9 cellular contexts compared by ENCODE assay signal in genomic region chr5:141757402-141757801, GRCh38.
A peak's percentile ranks its signal among the peaks of the same experiment; 100 is the strongest.
DNase-seq lines count a peak whose midpoint lies in the region; ATAC-seq and TF ChIP-seq lines count a peak whose summit lies in the region.
"Had no signal": no experiment of that assay in that cellular context is flagged by ENCODE, and none has a peak within 500 bp of the region (broad histone marks: within the 10 kb centered on the region; RNA-seq: fewer than 3 reads in every experiment).

No MANE protein-coding gene starts in this region.

- DNase-seq in AG08396 (ENCODE audit: low spot score) (peak; percentile 77), HK-2 (ENCODE audit: unreplicated experiment) (peak; percentile 13), astrocyte of the hippocampus (ENCODE audit: low read depth, low spot score) (peak; percentile 48), left kidney (ENCODE audit: low read depth, low spot score) (peak; percentile 67), GDM1 (lab: John Stamatoyannopoulos, UW) (no peak), activated T-cell treated with anti-CD3 and anti-CD28 coated beads for 4 hours (no peak), suprapubic skin (ENCODE audit: low spot score in 2 of 2) (no peak)
- DNase-seq: activated CD8-positive, alpha-beta memory T cell treated with anti-CD3 and anti-CD28 coated beads, Interleukin-2, amount 10 ng/mL, durations not matched to agents 7 days and 5 days had no signal

- no peak for TF ChIP-seq CTCF in suprapubic skin (IDR thresholded peaks at IDR 0.05)

- peaks cover 3% of the 10 kb centered on the region for H3K4me1 ChIP-seq in suprapubic skin

- no peak for TF ChIP-seq EP300 in suprapubic skin (IDR thresholded peaks at IDR 0.05)

- H3K4me3 ChIP-seq in suprapubic skin: no peak overlapping the region

- H3K9me3 ChIP-seq in suprapubic skin: no peaks in the 10 kb centered on the region

- no peaks in the 10 kb centered on the region for H3K36me3 ChIP-seq in suprapubic skin

- no peak for ATAC-seq in GM21529 (IDR thresholded peaks at IDR 0.05; ENCODE audit: unreplicated experiment)
- ATAC-seq: activated CD8-positive, alpha-beta memory T cell treated with anti-CD3 and anti-CD28 coated beads, Interleukin-2, amount 10 ng/mL, durations not matched to agents 7 days and 5 days had no signal

- H3K27me3 ChIP-seq in suprapubic skin: peaks cover 84% of the 10 kb centered on the region

- no peak for TF ChIP-seq POLR2A in suprapubic skin (IDR thresholded peaks at IDR 0.05)

- H3K27ac ChIP-seq in suprapubic skin: no peak overlapping the region

- WGBS in suprapubic skin: 44% methylated on average over 6 of the region's 6 CpGs

Comparison
In these comparisons a context has a peak if more than half of its experiments do, and no peak if none do; other contexts are left out.
1. DNase-seq: peak in AG08396 (single experiment), HK-2 (single experiment), astrocyte of the hippocampus (single experiment) and left kidney (single experiment); none in GDM1 (single experiment), activated T-cell treated with anti-CD3 and anti-CD28 coated beads for 4 hours (single experiment) and suprapubic skin (0 of 2).